In the genomic region with DNA sequence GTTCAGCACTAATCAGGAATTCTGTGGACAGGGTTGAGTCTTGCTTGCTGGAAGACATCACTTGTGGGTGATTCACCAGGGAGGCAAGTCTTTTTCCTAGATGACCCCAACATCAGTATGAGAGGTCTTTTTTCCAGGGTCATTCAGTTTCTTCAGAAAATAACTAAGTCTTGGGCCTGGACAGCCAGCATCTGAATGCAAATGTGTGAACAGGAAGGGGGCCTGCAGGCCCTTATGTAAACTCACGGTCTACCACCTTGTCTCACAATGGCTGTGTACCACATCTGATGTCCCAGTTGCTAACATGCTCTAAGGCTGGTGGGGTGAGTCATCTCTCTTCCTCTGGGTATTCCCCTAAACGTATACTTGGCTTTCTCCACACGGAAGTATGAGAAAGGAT, we compare ENCODE assay signal across 9 cellular contexts.
DNase-seq lines count a peak whose midpoint lies in the region; ATAC-seq and TF ChIP-seq lines count a peak whose summit lies in the region.
"Had no signal": no experiment of that assay in that cellular context is flagged by ENCODE, and none has a peak within 500 bp of the region (broad histone marks: within the 10 kb centered on the region; RNA-seq: fewer than 3 reads in every experiment).

No MANE protein-coding gene starts in this region.

- ATAC-seq in GM19452 (IDR thresholded peaks at IDR 0.05; ENCODE audit: unreplicated experiment) (peak; percentile 99), HG03521 (IDR thresholded peaks at IDR 0.05; ENCODE audit: unreplicated experiment) (peak; percentile 99)

- no TSS peak for BruUV-seq in A673 (replicated peaks; lab: Mats Ljungman, UMichigan)

- peaks cover 3% of the 10 kb centered on the region for H3K36me3 ChIP-seq in A673 (ENCODE audit: insufficient read depth, low read length, poor library complexity, severe bottlenecking)

- H3K27ac Mint-ChIP-seq in immature natural killer cell: peak overlapping the region in 5 of 6 donors; percentile 27 to 85 (median 39)

- DNase-seq in AG04450 (ENCODE audit: low read depth, low spot score) (peak; percentile 52), immature natural killer cell (peak; percentile 8 to 12 (median 12)), A673 (ENCODE audit: low spot score) (no peak), putamen (ENCODE audit: low spot score) (no peak), Kasumi-1 (lab: John Stamatoyannopoulos, UW) (no peak)
- peak; percentile 4 for DNase-seq in activated CD8-positive, alpha-beta memory T cell treated with anti-CD3 and anti-CD28 coated beads, Interleukin-2, amount 50 U/mL, for 1 hour (ENCODE audit: extremely low read depth)
- DNase-seq: left cardiac atrium had no signal

- H3K27ac ChIP-seq in AG04450 (ENCODE audit: low read depth, low read length) (peak overlapping the region; percentile 88), A673 (ENCODE audit: low read depth, low read length, poor library complexity, severe bottlenecking) (no peak overlapping the region)

- no peak for TF ChIP-seq CTCF in AG04450 (IDR thresholded peaks at IDR 0.05; ENCODE audit: low read depth, low read length)
- no peak for TF ChIP-seq CTCF in A673 (conservative IDR thresholded peaks at IDR 0.05; ENCODE audit: low read depth, low read length)

- H3K9me3 ChIP-seq in AG04450 (ENCODE audit: control insufficient read depth, insufficient read depth, low read length): no peaks in the 10 kb centered on the region
- no peaks in the 10 kb centered on the region for H3K9me3 ChIP-seq in A673 (ENCODE audit: low read depth, low read length, poor library complexity, severe bottlenecking)

- no peak overlapping the region for H3K4me3 Mint-ChIP-seq in immature natural killer cell

- no peaks in the 10 kb centered on the region for H3K9me3 Mint-ChIP-seq in immature natural killer cell

- H3K4me1 ChIP-seq in A673 (ENCODE audit: insufficient read depth, low read length, poor library complexity, severe bottlenecking): peaks cover 6% of the 10 kb centered on the region

- H3K4me1 Mint-ChIP-seq in immature natural killer cell: peaks cover 6 to 10% of the 10 kb centered on the region in 2 donors

- CTCF ChIA-PET in AG04450 (lab: Charles Lee) (no interaction called here), A673 (lab: Charles Lee) (no interaction called here)

- H3K27me3 ChIP-seq in AG04450 (ENCODE audit: control insufficient read depth, insufficient read depth, low read length): no peaks in the 10 kb centered on the region
- H3K27me3 ChIP-seq in A673 (replicated peaks; ENCODE audit: insufficient read depth, low read depth, low read length, poor library complexity): no peaks in the 10 kb centered on the region

- peaks cover 9 to 25% (median 22%) of the 10 kb centered on the region in 3 donors for H3K36me3 Mint-ChIP-seq in immature natural killer cell

- H3K4me3 ChIP-seq in AG04450 (ENCODE audit: low read depth, low read length) (no peak overlapping the region), A673 (ENCODE audit: low read depth, low read length, poor library complexity, severe bottlenecking) (no peak overlapping the region)

- POLR2A ChIA-PET in AG04450 (lab: Yijun Ruan, JAX) (no interaction called here), A673 (lab: Charles Lee; ENCODE audit: low non-redundant PET) (no interaction called here)

- no peaks in the 10 kb centered on the region for H3K27me3 Mint-ChIP-seq in immature natural killer cell (ENCODE audit: low read depth in 3 of 3)

- intact Hi-C loops in A673 (cut with micrococcal nuclease; ENCODE audit: unreplicated experiment): no loop called here

Comparison
In these comparisons a context has a peak if more than half of its experiments do, and no peak if none do; other contexts are left out.
1. DNase-seq: peak in AG04450 (single experiment), activated CD8-positive, alpha-beta memory T cell treated with anti-CD3 and anti-CD28 coated beads, Interleukin-2, amount 50 U/mL, for 1 hour (single experiment) and immature natural killer cell (3 of 3); none in A673 (single experiment), putamen (single experiment) and Kasumi-1 (0 of 2).